In the genomic region with DNA sequence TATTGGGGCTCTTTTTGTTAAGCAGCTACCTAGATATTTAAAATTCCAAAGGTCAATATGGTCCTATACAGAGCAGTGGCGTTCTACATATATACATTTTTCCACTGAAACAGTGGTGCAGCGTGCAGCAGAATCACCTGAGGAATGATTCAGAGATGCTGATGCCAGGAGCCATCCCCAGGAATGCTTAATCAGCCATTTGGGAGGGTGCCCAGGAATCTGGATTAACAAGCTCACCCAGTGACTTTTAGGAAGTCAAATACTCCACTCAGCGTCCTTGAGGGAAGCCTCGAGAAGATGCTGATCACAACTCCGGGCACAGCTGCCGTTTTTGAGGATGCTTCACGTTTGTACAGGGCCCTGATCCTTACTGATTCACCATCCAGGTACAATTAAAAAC, we compare ENCODE assay signal across 25 cellular contexts.
DNase-seq lines count a peak whose midpoint lies in the region; ATAC-seq and TF ChIP-seq lines count a peak whose summit lies in the region.
"Had no signal": no experiment of that assay in that cellular context is flagged by ENCODE, and none has a peak within 500 bp of the region (broad histone marks: within the 10 kb centered on the region; RNA-seq: fewer than 3 reads in every experiment).

No MANE protein-coding gene starts in this region.

- no peak overlapping the region for H3K4me3 ChIP-seq in CD8-positive, alpha-beta memory T cell (ENCODE audit: low read length)
- H3K4me3 ChIP-seq: coronary artery, lung, transverse colon had no signal

- no peak for TF ChIP-seq EP300 in Ishikawa (IDR thresholded peaks at IDR 0.05; ENCODE audit: borderline replicate concordance)

- H3K4me1 Mint-ChIP-seq in CD8-positive, alpha-beta memory T cell = peaks cover 66 to 85% (median 74%) of the 10 kb centered on the region in 3 donors

- no peaks in the 10 kb centered on the region for H3K27me3 Mint-ChIP-seq in CD8-positive, alpha-beta memory T cell
- H3K27me3 Mint-ChIP-seq: activated CD8-positive, alpha-beta T cell treated with anti-CD3 and anti-CD28 coated beads for 36 hours; progenitor cell of endocrine pancreas; T-cell had no signal

- no peaks in the 10 kb centered on the region for H3K9me3 Mint-ChIP-seq in CD8-positive, alpha-beta memory T cell
- H3K9me3 Mint-ChIP-seq: T-cell had no signal

- ATAC-seq in foreskin keratinocyte (peak; percentile 83), GM18511 (IDR thresholded peaks at IDR 0.05; ENCODE audit: unreplicated experiment) (no peak), GM21515 (IDR thresholded peaks at IDR 0.05; ENCODE audit: unreplicated experiment) (no peak)
- ATAC-seq: activated CD8-positive, alpha-beta T cell treated with anti-CD3 and anti-CD28 coated beads for 36 hours; T-cell had no signal

- no peak overlapping the region for H3K4me3 Mint-ChIP-seq in CD8-positive, alpha-beta memory T cell
- H3K4me3 Mint-ChIP-seq: activated CD8-positive, alpha-beta T cell treated with anti-CD3 and anti-CD28 coated beads for 36 hours; T-cell had no signal

- DNase-seq in CD8-positive, alpha-beta memory T cell = no peak
- DNase-seq in astrocyte of the hippocampus (ENCODE audit: low read depth, low spot score) (peak; percentile 77), foreskin keratinocyte (peak; percentile 70 to 87), MV-4-11 (lab: John Stamatoyannopoulos, UW) (no peak), NCI-H510A (lab: John Stamatoyannopoulos, UW) (no peak)
- DNase-seq: activated CD4-positive, alpha-beta T cell treated with anti-CD3 and anti-CD28 coated beads for 1 hour; activated CD8-positive, alpha-beta T cell treated with anti-CD3 and anti-CD28 coated beads for 36 hours; activated gamma-delta T cell treated with Interleukin-2 at 50 U/mL for 16 hours; activated T-cell treated with anti-CD3 and anti-CD28 coated beads for 4 hours; DMS 273 treated with DMSO at 0.1 percent for 48 hours; glutamatergic neuron; GOT3; NCI-H1417; NCI-H2081; OCI-M1; SIG-M5; T-cell; transverse colon had no signal

- POLR2A ChIA-PET in CD8-positive, alpha-beta memory T cell (lab: Charles Lee) = interaction anchor here (0.6 kb wide), 1 partner anchor 83 kb away, joined by 3 read pairs; a partner anchor contains a TSS

- no peaks in the 10 kb centered on the region for H3K36me3 ChIP-seq in CD8-positive, alpha-beta memory T cell (ENCODE audit: insufficient read depth, low read length)
- H3K36me3 ChIP-seq: transverse colon had no signal

- H3K4me1 ChIP-seq in CD8-positive, alpha-beta memory T cell (ENCODE audit: insufficient read depth, low read length) = peaks cover 39% of the 10 kb centered on the region
- peaks cover 25% of the 10 kb centered on the region for H3K4me1 ChIP-seq in foreskin keratinocyte

- H3K36me3 Mint-ChIP-seq in CD8-positive, alpha-beta memory T cell = peaks cover 13 to 26% (median 17%) of the 10 kb centered on the region in 3 donors

- H3K9me3 ChIP-seq in CD8-positive, alpha-beta memory T cell (ENCODE audit: low read length) = no peaks in the 10 kb centered on the region
- H3K9me3 ChIP-seq: transverse colon had no signal

- no peak overlapping the region for H3K27ac ChIP-seq in CD8-positive, alpha-beta memory T cell (ENCODE audit: low read depth, low read length)
- no peak overlapping the region for H3K27ac ChIP-seq in foreskin keratinocyte
- H3K27ac ChIP-seq: C4-2B, coronary artery, transverse colon had no signal

- no peak for TF ChIP-seq RAD21 in Ishikawa (IDR thresholded peaks at IDR 0.05; ENCODE audit: low read depth)

- CTCF ChIA-PET in CD8-positive, alpha-beta memory T cell (lab: Charles Lee) = interaction anchor here (1.1 to 1.9 kb wide), 3 partner anchors 9 to 105 kb away, joined by 3 to 6 read pairs (median 4); no protein-coding TSS in a partner anchor

- peak overlapping the region in 5 of 8 donors; percentile 27 to 81 (median 76) for H3K27ac Mint-ChIP-seq in CD8-positive, alpha-beta memory T cell
- H3K27ac Mint-ChIP-seq: progenitor cell of endocrine pancreas had no signal

- H3K27me3 ChIP-seq in CD8-positive, alpha-beta memory T cell (ENCODE audit: insufficient read depth, low read length, poor library complexity, severe bottlenecking) = no peaks in the 10 kb centered on the region
- no peaks in the 10 kb centered on the region for H3K27me3 ChIP-seq in foreskin keratinocyte
- H3K27me3 ChIP-seq: transverse colon had no signal

- no peak for TF ChIP-seq CTCF in foreskin keratinocyte (conservative IDR thresholded peaks at IDR 0.05)

TF ChIP-seq in Ishikawa, 13 proteins besides CTCF, POLR2A, EP300 and RAD21:
- TF ChIP-seq TCF12 (IDR thresholded peaks at IDR 0.05; ENCODE audit: low read depth) = no peak
- TF ChIP-seq, protein P1, sequence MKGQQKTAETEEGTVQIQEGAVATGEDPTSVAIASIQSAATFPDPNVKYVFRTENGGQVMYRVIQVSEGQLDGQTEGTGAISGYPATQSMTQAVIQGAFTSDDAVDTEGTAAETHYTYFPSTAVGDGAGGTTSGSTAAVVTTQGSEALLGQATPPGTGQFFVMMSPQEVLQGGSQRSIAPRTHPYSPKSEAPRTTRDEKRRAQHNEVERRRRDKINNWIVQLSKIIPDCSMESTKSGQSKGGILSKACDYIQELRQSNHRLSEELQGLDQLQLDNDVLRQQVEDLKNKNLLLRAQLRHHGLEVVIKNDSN (IDR thresholded peaks at IDR 0.05) = no peak
- TF ChIP-seq TEAD4 (IDR thresholded peaks at IDR 0.05) = peak; percentile 60
TF ChIP-seq in Ishikawa: peak in this region for 1.

Comparison
In these comparisons a context has a peak if more than half of its experiments do, and no peak if none do; other contexts are left out.
1. DNase-seq: peak in astrocyte of the hippocampus (single experiment) and foreskin keratinocyte (2 of 2); none in CD8-positive, alpha-beta memory T cell (0 of 5), MV-4-11 (single experiment) and NCI-H510A (single experiment).